ENCODE assay signal across 10 cellular contexts in the genomic region with DNA sequence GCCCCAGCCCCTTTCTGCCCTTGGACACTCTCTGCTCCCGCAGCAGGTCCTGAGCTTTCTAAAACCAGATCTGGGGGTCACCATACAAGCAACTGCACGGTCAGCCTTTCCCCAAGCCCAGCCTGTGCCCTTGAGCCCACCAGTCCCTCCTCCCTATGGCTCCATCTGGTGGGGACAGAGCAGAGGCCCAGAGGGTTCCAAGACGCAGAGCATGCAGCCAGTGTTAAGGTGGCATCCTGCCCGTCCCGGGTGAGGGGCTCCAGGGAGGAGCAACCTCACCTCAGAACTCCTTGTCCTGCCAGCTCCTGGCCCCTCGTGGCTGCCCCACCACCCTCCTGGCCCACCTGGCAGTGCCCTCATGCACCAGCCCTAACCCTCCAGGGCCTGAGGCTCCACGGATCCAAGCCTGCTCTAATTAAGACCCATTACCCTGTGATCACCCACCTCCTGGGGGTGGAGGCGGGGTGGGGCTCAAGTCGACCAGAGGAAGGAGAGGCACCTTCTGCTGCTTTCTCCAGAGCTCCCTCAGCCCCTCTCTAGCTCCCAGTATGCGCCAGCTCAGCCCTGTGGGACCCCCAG. TPM values are rescaled to one million over a fixed set of nuclear protein-coding genes. Genes with fewer than 3 reads are reported as not detected.
DNase-seq lines count a peak whose midpoint lies in the region; TF ChIP-seq lines count a peak whose summit lies in the region.
"Had no signal": no experiment of that assay in that cellular context is flagged by ENCODE, and none has a peak within 500 bp of the region (broad histone marks: within the 10 kb centered on the region; RNA-seq: fewer than 3 reads in every experiment).

No MANE protein-coding gene starts in this region.

- no peaks in the 10 kb centered on the region for H3K27me3 ChIP-seq in OCI-LY3 (ENCODE audit: low read depth, low read length)

- peaks cover 13% of the 10 kb centered on the region for H3K4me1 ChIP-seq in OCI-LY3 (ENCODE audit: low read length)
- H3K4me1 ChIP-seq: gastrocnemius medialis had no signal

- no peak overlapping the region for H3K27ac ChIP-seq in OCI-LY3 (ENCODE audit: low read length)
- H3K27ac ChIP-seq: gastrocnemius medialis had no signal

- no peak overlapping the region for H3K27ac Mint-ChIP-seq in endothelial cell (ENCODE audit: unreplicated experiment)
- H3K27ac Mint-ChIP-seq: CD4-positive, CD25-positive, alpha-beta regulatory T cell had no signal

- H3K4me3 Mint-ChIP-seq in endothelial cell (ENCODE audit: unreplicated experiment): no peak overlapping the region
- H3K4me3 Mint-ChIP-seq: CD4-positive, CD25-positive, alpha-beta regulatory T cell had no signal

- H3K4me2 ChIP-seq in OCI-LY3 (ENCODE audit: low read length): peak overlapping the region; percentile 68

- no peaks in the 10 kb centered on the region for H3K36me3 Mint-ChIP-seq in endothelial cell (ENCODE audit: low read depth, unreplicated experiment)
- H3K36me3 Mint-ChIP-seq: CD4-positive, CD25-positive, alpha-beta regulatory T cell had no signal

- H3K4me3 ChIP-seq in OCI-LY3 (ENCODE audit: low read length) (peak overlapping the region; percentile 62; the same call in 1 of the 2 replicates), retinal pigment epithelial cell (ENCODE audit: low read length) (no peak overlapping the region)
- H3K4me3 ChIP-seq: gastrocnemius medialis had no signal

- H3K36me3 ChIP-seq in OCI-LY3 (replicated peaks; ENCODE audit: low read depth, low read length): no peaks in the 10 kb centered on the region
- H3K36me3 ChIP-seq: gastrocnemius medialis had no signal

- peak; percentile 10 to 41 for DNase-seq in NCI-H446 (lab: John Stamatoyannopoulos, UW)
- no peak for DNase-seq in NCI-H446 treated with DMSO at 0.1 percent for 48 hours (lab: John Stamatoyannopoulos, UW)
- peak; percentile 60 for DNase-seq in endothelial cell (ENCODE audit: low spot score)
- DNase-seq in retinal pigment epithelial cell (ENCODE audit: low read depth): no peak
- no peak for DNase-seq in NOMO-1 (lab: John Stamatoyannopoulos, UW; ENCODE audit: unreplicated experiment in 2 of 2)
- DNase-seq in LoVo (ENCODE audit: low spot score): no peak
- no peak for DNase-seq in stimulated activated CD4-positive, alpha-beta T cell treated with anti-CD3 and anti-CD28 coated beads, Interleukin-4, amount 100 ng/mL, for 4 hours
- DNase-seq: CD4-positive, CD25-positive, alpha-beta regulatory T cell; gastrocnemius medialis had no signal

- no peaks in the 10 kb centered on the region for H3K79me2 ChIP-seq in OCI-LY3 (ENCODE audit: low read length)

- H3K9me3 ChIP-seq in OCI-LY3 (ENCODE audit: insufficient read depth, low read length): no peaks in the 10 kb centered on the region
- H3K9me3 ChIP-seq: gastrocnemius medialis had no signal

- H3K9ac ChIP-seq in OCI-LY3 (ENCODE audit: low read length): peak overlapping the region; percentile 41; the same call in 1 of the 2 replicates

- H3K27me3 Mint-ChIP-seq in endothelial cell (ENCODE audit: unreplicated experiment): peaks cover 13% of the 10 kb centered on the region

- no peaks in the 10 kb centered on the region for H3K4me1 Mint-ChIP-seq in endothelial cell (ENCODE audit: unreplicated experiment)
- H3K4me1 Mint-ChIP-seq: CD4-positive, CD25-positive, alpha-beta regulatory T cell had no signal

- H4K20me1 ChIP-seq in OCI-LY3 (ENCODE audit: insufficient read depth, low read length): no peaks in the 10 kb centered on the region

- TF ChIP-seq CTCF in OCI-LY3 (IDR thresholded peaks at IDR 0.05; ENCODE audit: low read depth, low read length): peak; percentile 52
- no peak for TF ChIP-seq CTCF in endothelial cell (IDR thresholded peaks at IDR 0.05; ENCODE audit: unreplicated experiment)
- TF ChIP-seq CTCF in retinal pigment epithelial cell (conservative IDR thresholded peaks at IDR 0.05; ENCODE audit: low read depth, low read length): peak; percentile 61

- no peak overlapping the region for H2AFZ ChIP-seq in OCI-LY3 (ENCODE audit: low read depth, low read length)

- no peaks in the 10 kb centered on the region for H3K9me3 Mint-ChIP-seq in endothelial cell (ENCODE audit: unreplicated experiment)
- H3K9me3 Mint-ChIP-seq: CD4-positive, CD25-positive, alpha-beta regulatory T cell had no signal

RNA-seq across cellular contexts. Expression of gene CHD5, which starts 8.5 kb away (rescaled TPM):
- total RNA-seq in endothelial cell (ENCODE audit: unreplicated experiment): 0.15 TPM
- total RNA-seq: CD4-positive, CD25-positive, alpha-beta regulatory T cell had no signal

RNA-seq across cellular contexts. Expression of gene RPL22, which starts 27.8 kb away (rescaled TPM):
- total RNA-seq in endothelial cell (ENCODE audit: unreplicated experiment): 601 TPM

RNA-seq across cellular contexts. Expression of gene RNF207, which starts 34.3 kb away (rescaled TPM):
- not detected for total RNA-seq in endothelial cell (ENCODE audit: unreplicated experiment)

Comparison
In these comparisons a context has a peak if more than half of its experiments do, and no peak if none do; other contexts are left out.
1. DNase-seq: peak in NCI-H446 (2 of 2) and endothelial cell (single experiment); none in NCI-H446 treated with DMSO at 0.1 percent for 48 hours (single experiment), retinal pigment epithelial cell (single experiment), NOMO-1 (0 of 2), LoVo (single experiment) and stimulated activated CD4-positive, alpha-beta T cell treated with anti-CD3 and anti-CD28 coated beads, Interleukin-4, amount 100 ng/mL, for 4 hours (0 of 2).